Comparison of ENCODE assay signal across 8 cellular contexts in genomic region chr17:68036304-68037147, GRCh38. TPM values are rescaled to one million over a fixed set of nuclear protein-coding genes. Genes with fewer than 3 reads are reported as not detected.
DNase-seq lines count a peak whose midpoint lies in the region; ATAC-seq lines count a peak whose summit lies in the region.

No MANE protein-coding gene starts in this region.

- H3K27me3 Mint-ChIP-seq in activated naive CD4-positive, alpha-beta T cell treated with anti-CD3 and anti-CD28 coated beads for 36 hours (ENCODE audit: low read depth): no peaks in the 10 kb centered on the region
- no peaks in the 10 kb centered on the region for H3K27me3 Mint-ChIP-seq in activated CD4-positive, alpha-beta memory T cell treated with anti-CD3 and anti-CD28 coated beads for 36 hours
- no peaks in the 10 kb centered on the region for H3K27me3 Mint-ChIP-seq in stimulated activated naive CD8-positive, alpha-beta T cell treated with anti-CD3 and anti-CD28 coated beads, Interleukin-15, amount 100 ng/mL, for 72 hours

- CTCF ChIA-PET in activated naive CD4-positive, alpha-beta T cell treated with anti-CD3 and anti-CD28 coated beads for 36 hours (lab: Charles Lee): interaction anchor here (1.1 to 2.0 kb wide), 2 partner anchors 17 to 21 kb away, joined by 4 to 6 read pairs; no protein-coding TSS in a partner anchor
- CTCF ChIA-PET in activated CD4-positive, alpha-beta memory T cell treated with anti-CD3 and anti-CD28 coated beads for 36 hours (lab: Charles Lee): interaction anchor here (0.7 to 1.4 kb wide), 6 partner anchors 14 to 561 kb away, joined by 3 to 5 read pairs (median 3); partner anchors contain the start of gene C17orf58

- POLR2A ChIA-PET in activated CD4-positive, alpha-beta memory T cell treated with anti-CD3 and anti-CD28 coated beads for 36 hours (lab: Charles Lee): interaction anchor here (0.8 to 2.7 kb wide), 5 partner anchors 9 to 476 kb away, joined by 3 to 13 read pairs (median 4); partner anchors contain the start of genes C17orf58 and PRKAR1A

- no peak for DNase-seq in activated naive CD4-positive, alpha-beta T cell treated with anti-CD3 and anti-CD28 coated beads for 36 hours
- DNase-seq in activated naive CD4-positive, alpha-beta T cell treated with anti-CD3 and anti-CD28 coated beads, Interleukin-2, amount 50 U/mL, for 16 hours: no peak
- no peak for DNase-seq in activated CD4-positive, alpha-beta memory T cell treated with anti-CD3 and anti-CD28 coated beads for 36 hours
- DNase-seq in stimulated activated naive CD8-positive, alpha-beta T cell treated with anti-CD3 and anti-CD28 coated beads, Interleukin-15, amount 100 ng/mL, for 72 hours: no peak
- DNase-seq in activated CD4-positive, alpha-beta T cell treated with anti-CD3 and anti-CD28 coated beads, Interleukin-2, amount 50 U/mL, for 4 hours: no peak
- no peak for DNase-seq in stimulated activated naive CD4-positive, alpha-beta T cell treated with Interleukin-2 at 50 U/mL for 16 hours (lab: John Stamatoyannopoulos, UW)

- H3K27ac Mint-ChIP-seq in activated naive CD4-positive, alpha-beta T cell treated with anti-CD3 and anti-CD28 coated beads for 36 hours: peak overlapping the region; percentile 96
- peak overlapping the region; percentile 95 for H3K27ac Mint-ChIP-seq in activated CD4-positive, alpha-beta memory T cell treated with anti-CD3 and anti-CD28 coated beads for 36 hours
- H3K27ac Mint-ChIP-seq in stimulated activated naive CD8-positive, alpha-beta T cell treated with anti-CD3 and anti-CD28 coated beads, Interleukin-15, amount 100 ng/mL, for 72 hours: peak overlapping the region; percentile 98 to 99

- H3K4me3 Mint-ChIP-seq in activated naive CD4-positive, alpha-beta T cell treated with anti-CD3 and anti-CD28 coated beads for 36 hours: peak overlapping the region; percentile 94
- H3K4me3 Mint-ChIP-seq in activated CD4-positive, alpha-beta memory T cell treated with anti-CD3 and anti-CD28 coated beads for 36 hours: peak overlapping the region; percentile 95
- peak overlapping the region; percentile 87 to 93 for H3K4me3 Mint-ChIP-seq in stimulated activated naive CD8-positive, alpha-beta T cell treated with anti-CD3 and anti-CD28 coated beads, Interleukin-15, amount 100 ng/mL, for 72 hours

- no peak for ATAC-seq in stimulated activated naive CD8-positive, alpha-beta T cell treated with anti-CD3 and anti-CD28 coated beads, Interleukin-15, amount 100 ng/mL, for 72 hours
- ATAC-seq in HG03460 (IDR thresholded peaks at IDR 0.05; ENCODE audit: unreplicated experiment): no peak

- H3K4me3 ChIP-seq in iPS-11a (ENCODE audit: low read depth, low read length): peak overlapping the region; percentile 62

- peaks cover 33% of the 10 kb centered on the region for H3K36me3 Mint-ChIP-seq in activated naive CD4-positive, alpha-beta T cell treated with anti-CD3 and anti-CD28 coated beads for 36 hours (ENCODE audit: low read depth)
- H3K36me3 Mint-ChIP-seq in activated CD4-positive, alpha-beta memory T cell treated with anti-CD3 and anti-CD28 coated beads for 36 hours: peaks cover 35% of the 10 kb centered on the region

- intact Hi-C loops in activated naive CD4-positive, alpha-beta T cell treated with anti-CD3 and anti-CD28 coated beads for 36 hours (cut with micrococcal nuclease): loop anchor here (1.0 to 5.0 kb wide), 3 partner anchors 73 to 476 kb away; partner anchors contain the start of genes NOL11 and PRKAR1A
- intact Hi-C loops in activated CD4-positive, alpha-beta memory T cell treated with anti-CD3 and anti-CD28 coated beads for 36 hours (cut with micrococcal nuclease): loop anchor here (5.0 kb wide), 3 partner anchors 146 to 201 kb away; no protein-coding TSS in a partner anchor

- peaks cover 19% of the 10 kb centered on the region for H3K4me1 Mint-ChIP-seq in activated naive CD4-positive, alpha-beta T cell treated with anti-CD3 and anti-CD28 coated beads for 36 hours (ENCODE audit: low read depth)
- peaks cover 21% of the 10 kb centered on the region for H3K4me1 Mint-ChIP-seq in activated CD4-positive, alpha-beta memory T cell treated with anti-CD3 and anti-CD28 coated beads for 36 hours (ENCODE audit: low read depth)
- peaks cover 27% of the 10 kb centered on the region for H3K4me1 Mint-ChIP-seq in stimulated activated naive CD8-positive, alpha-beta T cell treated with anti-CD3 and anti-CD28 coated beads, Interleukin-15, amount 100 ng/mL, for 72 hours

- no peaks in the 10 kb centered on the region for H3K9me3 Mint-ChIP-seq in activated naive CD4-positive, alpha-beta T cell treated with anti-CD3 and anti-CD28 coated beads for 36 hours
- H3K9me3 Mint-ChIP-seq in activated CD4-positive, alpha-beta memory T cell treated with anti-CD3 and anti-CD28 coated beads for 36 hours: no peaks in the 10 kb centered on the region
- no peaks in the 10 kb centered on the region for H3K9me3 Mint-ChIP-seq in stimulated activated naive CD8-positive, alpha-beta T cell treated with anti-CD3 and anti-CD28 coated beads, Interleukin-15, amount 100 ng/mL, for 72 hours

RNA-seq across cellular contexts. Expression of gene KPNA2, which starts 1.0 kb away (rescaled TPM):
- total RNA-seq in activated naive CD4-positive, alpha-beta T cell treated with anti-CD3 and anti-CD28 coated beads for 36 hours: 100 to 1,000 TPM; 186 to 203 TPM
- total RNA-seq in activated CD4-positive, alpha-beta memory T cell treated with anti-CD3 and anti-CD28 coated beads for 36 hours: 100 to 1,000 TPM; 225 to 229 TPM

RNA-seq across cellular contexts. Expression of gene C17orf58, which starts 40.3 kb away (rescaled TPM):
- 1 to 10 TPM; 9.4 to 9.7 TPM for total RNA-seq in activated naive CD4-positive, alpha-beta T cell treated with anti-CD3 and anti-CD28 coated beads for 36 hours
- 10 to 100 TPM; 29.8 to 31.1 TPM for total RNA-seq in activated CD4-positive, alpha-beta memory T cell treated with anti-CD3 and anti-CD28 coated beads for 36 hours
